In genomic region chr10:114876602-114877300, GRCh38 we compare ENCODE assay signal across 8 cellular contexts. TPM values are rescaled to one million over a fixed set of nuclear protein-coding genes. Genes with fewer than 3 reads are reported as not detected.
DNase-seq lines count a peak whose midpoint lies in the region; ATAC-seq and TF ChIP-seq lines count a peak whose summit lies in the region.

No MANE protein-coding gene starts in this region.

- H2AFZ ChIP-seq in OCI-LY3 (ENCODE audit: low read depth, low read length) = peak overlapping the region; percentile 83

- H3K27ac ChIP-seq in OCI-LY3 (ENCODE audit: low read length) = no peak overlapping the region

- H3K36me3 ChIP-seq in OCI-LY3 (replicated peaks; ENCODE audit: low read depth, low read length) (no peaks in the 10 kb centered on the region), adipocyte (ENCODE audit: control insufficient read depth, insufficient read depth, low read length, severe bottlenecking) (no peaks in the 10 kb centered on the region)

- H3K4me3 ChIP-seq in OCI-LY3 (ENCODE audit: low read length) (peak overlapping the region; percentile 59), adipocyte (ENCODE audit: low read length) (no peak overlapping the region)

- peak overlapping the region; percentile 73 for H3K4me2 ChIP-seq in OCI-LY3 (ENCODE audit: low read length)

- peak; percentile 81 for DNase-seq in GM03348 (ENCODE audit: low spot score)
- peak; percentile 86 for DNase-seq in adipocyte (ENCODE audit: low read depth)
- peak; percentile 66 for DNase-seq in left cardiac atrium
- DNase-seq in retina = peak; percentile 80
- no peak for DNase-seq in NCI-H1048 (lab: John Stamatoyannopoulos, UW)

- H3K4me1 ChIP-seq in OCI-LY3 (ENCODE audit: low read length) = peaks cover 7% of the 10 kb centered on the region; the same call in 1 of the 2 replicates
- H3K4me1 ChIP-seq in adipocyte (ENCODE audit: control insufficient read depth, insufficient read depth, low read length) = peaks cover 16% of the 10 kb centered on the region

- H3K27me3 ChIP-seq in OCI-LY3 (ENCODE audit: low read depth, low read length) = no peaks in the 10 kb centered on the region
- H3K27me3 ChIP-seq in adipocyte (replicated peaks; ENCODE audit: control insufficient read depth, insufficient read depth, low read length) = no peaks in the 10 kb centered on the region

- peak; percentile 68 for ATAC-seq in GM21381 (IDR thresholded peaks at IDR 0.05; ENCODE audit: unreplicated experiment)
- peak; percentile 85 for ATAC-seq in HG03521 (IDR thresholded peaks at IDR 0.05; ENCODE audit: unreplicated experiment)
- peak; percentile 85 to 91 for ATAC-seq in left cardiac atrium

- H3K79me2 ChIP-seq in OCI-LY3 (ENCODE audit: low read length) = no peaks in the 10 kb centered on the region

- no peak overlapping the region for H3K9ac ChIP-seq in OCI-LY3 (ENCODE audit: low read length)
- H3K9ac ChIP-seq in adipocyte (ENCODE audit: low read length) = no peak overlapping the region

- H4K20me1 ChIP-seq in OCI-LY3 (ENCODE audit: insufficient read depth, low read length) = no peaks in the 10 kb centered on the region

- intact Hi-C loops in left cardiac atrium (cut with DNase I) = loop anchor here (1.0 to 5.0 kb wide), 2 partner anchors 251 to 253 kb away; no protein-coding TSS in a partner anchor

- TF ChIP-seq CTCF in OCI-LY3 (IDR thresholded peaks at IDR 0.05; ENCODE audit: low read depth, low read length) = peak; percentile 65

- H3K9me3 ChIP-seq in OCI-LY3 (ENCODE audit: insufficient read depth, low read length) = no peaks in the 10 kb centered on the region
- H3K9me3 ChIP-seq in adipocyte (ENCODE audit: control insufficient read depth, low read length) = no peaks in the 10 kb centered on the region

RNA-seq across cellular contexts. Expression of gene FHIP2A, which starts 55.2 kb away (rescaled TPM):
- 10 to 100 TPM; 19.2 to 25.2 TPM for total RNA-seq in left cardiac atrium
